8 cellular contexts compared by ENCODE assay signal in the genomic region with DNA sequence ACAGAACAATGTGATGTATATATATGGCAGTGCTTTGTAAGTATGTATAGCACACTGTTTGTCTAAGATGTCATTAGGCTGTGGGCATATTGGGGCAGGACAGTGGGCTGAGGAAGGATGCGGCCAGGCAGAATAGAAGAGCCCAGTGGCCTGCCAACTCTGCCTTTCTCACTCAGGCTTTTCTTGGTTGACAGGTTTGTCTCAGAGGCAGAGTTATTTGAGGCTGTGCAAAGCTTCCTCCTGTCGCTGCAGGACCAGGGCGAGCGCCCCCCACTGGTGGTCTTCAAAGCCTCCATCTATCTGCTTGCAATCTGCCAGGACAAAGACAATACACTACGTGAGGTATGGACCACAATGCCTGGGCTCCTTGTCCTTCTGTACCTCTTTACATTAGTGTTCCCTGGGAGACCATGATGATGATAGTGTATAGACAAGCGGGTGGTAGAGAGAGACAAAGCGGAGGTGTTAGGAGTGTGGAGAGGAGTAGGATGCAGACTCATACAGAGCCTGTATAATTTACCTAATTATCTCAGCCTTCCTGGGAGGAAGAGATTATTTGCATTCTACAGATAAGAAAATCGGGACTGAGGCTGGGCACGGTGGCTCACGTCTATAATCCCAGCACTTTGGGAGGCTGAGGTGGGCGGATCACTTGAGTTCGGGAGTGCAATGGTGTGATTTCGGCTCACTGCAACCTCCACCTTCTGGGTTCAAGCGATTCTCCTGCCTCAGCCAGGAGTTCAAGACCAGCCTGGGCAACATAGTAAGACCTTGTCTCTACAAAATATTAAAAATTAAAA. TPM values are rescaled to one million over a fixed set of nuclear protein-coding genes. Genes with fewer than 3 reads are reported as not detected.
A peak's percentile ranks its signal among the peaks of the same experiment; 100 is the strongest.
DNase-seq lines count a peak whose midpoint lies in the region; ATAC-seq and TF ChIP-seq lines count a peak whose summit lies in the region.

No MANE protein-coding gene starts in this region.

- no peaks in the 10 kb centered on the region for H3K36me3 Mint-ChIP-seq in activated naive CD8-positive, alpha-beta T cell treated with anti-CD3 and anti-CD28 coated beads, Interleukin-2, amount 10 ng/mL, durations not matched to agents 7 days and 5 days
- H3K36me3 Mint-ChIP-seq in mesothelial cell of epicardium: no peaks in the 10 kb centered on the region

- no peak overlapping the region for H3K27ac Mint-ChIP-seq in activated naive CD8-positive, alpha-beta T cell treated with anti-CD3 and anti-CD28 coated beads, Interleukin-2, amount 10 ng/mL, durations not matched to agents 7 days and 5 days
- H3K27ac Mint-ChIP-seq in mesothelial cell of epicardium: no peak overlapping the region

- H3K9me3 Mint-ChIP-seq in activated naive CD8-positive, alpha-beta T cell treated with anti-CD3 and anti-CD28 coated beads, Interleukin-2, amount 10 ng/mL, durations not matched to agents 7 days and 5 days: no peaks in the 10 kb centered on the region
- no peaks in the 10 kb centered on the region for H3K9me3 Mint-ChIP-seq in mesothelial cell of epicardium

- H3K4me3 Mint-ChIP-seq in activated naive CD8-positive, alpha-beta T cell treated with anti-CD3 and anti-CD28 coated beads, Interleukin-2, amount 10 ng/mL, durations not matched to agents 7 days and 5 days: no peak overlapping the region
- no peak overlapping the region for H3K4me3 Mint-ChIP-seq in mesothelial cell of epicardium

- peaks cover 1% of the 10 kb centered on the region for H3K4me1 Mint-ChIP-seq in activated naive CD8-positive, alpha-beta T cell treated with anti-CD3 and anti-CD28 coated beads, Interleukin-2, amount 10 ng/mL, durations not matched to agents 7 days and 5 days
- no peaks in the 10 kb centered on the region for H3K4me1 Mint-ChIP-seq in mesothelial cell of epicardium

- H3K27me3 Mint-ChIP-seq in activated naive CD8-positive, alpha-beta T cell treated with anti-CD3 and anti-CD28 coated beads, Interleukin-2, amount 10 ng/mL, durations not matched to agents 7 days and 5 days: no peaks in the 10 kb centered on the region
- H3K27me3 Mint-ChIP-seq in mesothelial cell of epicardium (ENCODE audit: low read depth): no peaks in the 10 kb centered on the region

- peak; percentile 77 for DNase-seq in NCI-H510A treated with DMSO at 0.1 percent for 48 hours (lab: John Stamatoyannopoulos, UW)
- DNase-seq in NCI-H510A (lab: John Stamatoyannopoulos, UW): no peak
- DNase-seq in NCI-H2227 (lab: John Stamatoyannopoulos, UW; ENCODE audit: unreplicated experiment): peak; percentile 80
- DNase-seq in activated naive CD8-positive, alpha-beta T cell treated with anti-CD3 and anti-CD28 coated beads, Interleukin-2, amount 10 ng/mL, durations not matched to agents 7 days and 5 days: peak; percentile 48
- peak; percentile 30 to 49 for DNase-seq in mesothelial cell of epicardium (ENCODE audit: low spot score in 2 of 2, unreplicated experiment in 2 of 2)
- no peak for DNase-seq in kidney tubule cell (ENCODE audit: low spot score)
- no peak for DNase-seq in cortex of kidney (lab: John Stamatoyannopoulos, UW)

- no peak for ATAC-seq in activated naive CD8-positive, alpha-beta T cell treated with anti-CD3 and anti-CD28 coated beads, Interleukin-2, amount 10 ng/mL, durations not matched to agents 7 days and 5 days (ENCODE audit: low read depth)
- ATAC-seq in GM18873 (IDR thresholded peaks at IDR 0.05; ENCODE audit: low FRiP score, unreplicated experiment): no peak

- peak; percentile 27 for TF ChIP-seq CTCF in mesothelial cell of epicardium (IDR thresholded peaks at IDR 0.05; ENCODE audit: unreplicated experiment)

- POLR2A ChIA-PET in activated naive CD8-positive, alpha-beta T cell treated with anti-CD3 and anti-CD28 coated beads, Interleukin-2, amount 10 ng/mL, durations not matched to agents 7 days and 5 days (lab: Charles Lee): no interaction called here

RNA-seq across cellular contexts. Expression of a gene that starts 37.3 kb away (rescaled TPM):
- 10 to 100 TPM; 28.2 to 29.2 TPM for total RNA-seq in activated naive CD8-positive, alpha-beta T cell treated with anti-CD3 and anti-CD28 coated beads, Interleukin-2, amount 10 ng/mL, durations not matched to agents 7 days and 5 days
- 16.9 to 19.1 TPM (median 18.4 TPM) in 3 replicates for total RNA-seq in mesothelial cell of epicardium

Comparison
In these comparisons a context has a peak if more than half of its experiments do, and no peak if none do; other contexts are left out.
1. DNase-seq: peak in NCI-H510A treated with DMSO at 0.1 percent for 48 hours (single experiment), NCI-H2227 (single experiment), activated naive CD8-positive, alpha-beta T cell treated with anti-CD3 and anti-CD28 coated beads, Interleukin-2, amount 10 ng/mL, durations not matched to agents 7 days and 5 days (single experiment) and mesothelial cell of epicardium (2 of 2); none in NCI-H510A (single experiment), kidney tubule cell (single experiment) and cortex of kidney (single experiment).